In genomic region chr13:34700155-34700554, GRCh38 we compare ENCODE assay signal across 29 cellular contexts.
"Had no signal": no experiment of that assay in that cellular context is flagged by ENCODE, and none has a peak within 500 bp of the region (broad histone marks: within the 10 kb centered on the region; RNA-seq: fewer than 3 reads in every experiment).

No MANE protein-coding gene starts in this region.

- H3K27me3 ChIP-seq: body of pancreas, cardiac muscle cell, colonic mucosa, esophagus muscularis mucosa, gastroesophageal sphincter, heart right ventricle had no signal

- H3K36me3 Mint-ChIP-seq: activated naive CD4-positive, alpha-beta T cell treated with anti-CD3 and anti-CD28 coated beads, Interleukin-2, amount 10 ng/mL, durations not matched to agents 7 days and 5 days; activated naive CD4-positive, alpha-beta T cell treated with anti-CD3 and anti-CD28 coated beads, Interleukin-2, amount 50 U/mL, for 72 hours; activated naive CD8-positive, alpha-beta T cell treated with anti-CD3 and anti-CD28 coated beads, Interleukin-2, amount 10 ng/mL, durations not matched to agents 7 days and 5 days had no signal

- ATAC-seq: activated CD4-positive, alpha-beta T cell treated with anti-CD3 and anti-CD28 coated beads for 36 hours; activated naive CD4-positive, alpha-beta T cell treated with anti-CD3 and anti-CD28 coated beads, Interleukin-2, amount 50 U/mL, for 72 hours; activated T-cell treated with anti-CD3 and anti-CD28 coated beads, Interleukin-2, amount 50 U/mL, for 72 hours; body of pancreas; gastroesophageal sphincter; heart right ventricle had no signal

- H3K27ac Mint-ChIP-seq: activated CD4-positive, alpha-beta memory T cell treated with anti-CD3 and anti-CD28 coated beads, Interleukin-2, amount 10 ng/mL, durations not matched to agents 7 days and 5 days; activated CD4-positive, alpha-beta T cell treated with anti-CD3 and anti-CD28 coated beads for 36 hours; activated CD4-positive, alpha-beta T cell treated with anti-CD3 and anti-CD28 coated beads, Interleukin-2, amount 10 ng/mL, durations not matched to agents 24 days and 14 days; activated naive CD4-positive, alpha-beta T cell treated with anti-CD3 and anti-CD28 coated beads, Interleukin-2, amount 10 ng/mL, durations not matched to agents 7 days and 5 days; activated naive CD4-positive, alpha-beta T cell treated with anti-CD3 and anti-CD28 coated beads, Interleukin-2, amount 50 U/mL, for 72 hours; activated naive CD8-positive, alpha-beta T cell treated with anti-CD3 and anti-CD28 coated beads, Interleukin-2, amount 10 ng/mL, durations not matched to agents 7 days and 5 days; activated T-cell treated with anti-CD3 and anti-CD28 coated beads, Interleukin-2, amount 50 U/mL, for 24 hours; activated T-cell treated with anti-CD3 and anti-CD28 coated beads, Interleukin-2, amount 50 U/mL, for 72 hours had no signal

- DNase-seq: activated CD4-positive, alpha-beta memory T cell treated with anti-CD3 and anti-CD28 coated beads, Interleukin-2, amount 10 ng/mL, durations not matched to agents 7 days and 5 days; activated CD4-positive, alpha-beta T cell treated with anti-CD3 and anti-CD28 coated beads for 36 hours; activated CD4-positive, alpha-beta T cell treated with anti-CD3 and anti-CD28 coated beads, Interleukin-2, amount 10 ng/mL, durations not matched to agents 24 days and 14 days; activated CD4-positive, alpha-beta T cell treated with anti-CD3 and anti-CD28 coated beads, Interleukin-2, amount 50 U/mL, for 4 hours; activated CD4-positive, CD25-positive, alpha-beta regulatory T cell; activated CD4-positive, CD25-positive, alpha-beta regulatory T cell treated with anti-CD3 and anti-CD28 coated beads, Interleukin-2, amount 50 U/mL, for 72 hours; activated CD8-positive, alpha-beta memory T cell treated with anti-CD3 and anti-CD28 coated beads, Interleukin-2, amount 50 U/mL, for 48 hours; activated gamma-delta T cell; activated naive CD4-positive, alpha-beta T cell; activated naive CD4-positive, alpha-beta T cell treated with anti-CD3 and anti-CD28 coated beads, Interleukin-2, amount 10 ng/mL, durations not matched to agents 7 days and 5 days; activated naive CD8-positive, alpha-beta T cell treated with anti-CD3 and anti-CD28 coated beads, Interleukin-2, amount 10 ng/mL, durations not matched to agents 7 days and 5 days; activated T-cell treated with anti-CD3 and anti-CD28 coated beads for 4 hours; activated T-cell treated with anti-CD3 and anti-CD28 coated beads, Interleukin-2, amount 50 U/mL, for 24 hours; activated T-cell treated with anti-CD3 and anti-CD28 coated beads, Interleukin-2, amount 50 U/mL, for 72 hours; amniotic stem cell; aorta; body of pancreas; central memory CD4-positive, alpha-beta T cell; cerebellar nuclear complex; colonic mucosa; effector CD8-positive, alpha-beta T cell; erythroblast; foreskin melanocyte; heart right ventricle; T-helper 2 cell had no signal

- H3K36me3 ChIP-seq: cardiac muscle cell, colonic mucosa, esophagus muscularis mucosa, gastroesophageal sphincter, heart right ventricle had no signal

- H3K4me3 Mint-ChIP-seq: activated CD4-positive, alpha-beta memory T cell treated with anti-CD3 and anti-CD28 coated beads, Interleukin-2, amount 10 ng/mL, durations not matched to agents 7 days and 5 days; activated CD4-positive, alpha-beta T cell treated with anti-CD3 and anti-CD28 coated beads for 36 hours; activated CD4-positive, alpha-beta T cell treated with anti-CD3 and anti-CD28 coated beads, Interleukin-2, amount 10 ng/mL, durations not matched to agents 24 days and 14 days; activated naive CD4-positive, alpha-beta T cell treated with anti-CD3 and anti-CD28 coated beads, Interleukin-2, amount 10 ng/mL, durations not matched to agents 7 days and 5 days; activated naive CD8-positive, alpha-beta T cell treated with anti-CD3 and anti-CD28 coated beads, Interleukin-2, amount 10 ng/mL, durations not matched to agents 7 days and 5 days; activated T-cell treated with anti-CD3 and anti-CD28 coated beads, Interleukin-2, amount 50 U/mL, for 24 hours; activated T-cell treated with anti-CD3 and anti-CD28 coated beads, Interleukin-2, amount 50 U/mL, for 72 hours had no signal

- H3K27ac ChIP-seq: body of pancreas, cardiac muscle cell, colonic mucosa, esophagus muscularis mucosa, gastroesophageal sphincter, heart right ventricle had no signal

- H3K27me3 Mint-ChIP-seq: activated CD4-positive, alpha-beta memory T cell treated with anti-CD3 and anti-CD28 coated beads, Interleukin-2, amount 10 ng/mL, durations not matched to agents 7 days and 5 days; activated CD4-positive, alpha-beta T cell treated with anti-CD3 and anti-CD28 coated beads for 36 hours; activated CD4-positive, alpha-beta T cell treated with anti-CD3 and anti-CD28 coated beads, Interleukin-2, amount 10 ng/mL, durations not matched to agents 24 days and 14 days; activated naive CD4-positive, alpha-beta T cell treated with anti-CD3 and anti-CD28 coated beads, Interleukin-2, amount 10 ng/mL, durations not matched to agents 7 days and 5 days; activated naive CD8-positive, alpha-beta T cell treated with anti-CD3 and anti-CD28 coated beads, Interleukin-2, amount 10 ng/mL, durations not matched to agents 7 days and 5 days; activated T-cell treated with anti-CD3 and anti-CD28 coated beads, Interleukin-2, amount 50 U/mL, for 24 hours had no signal

- H3K4me1 ChIP-seq: body of pancreas, colonic mucosa, esophagus muscularis mucosa, gastroesophageal sphincter had no signal

- H3K9me3 ChIP-seq: body of pancreas, colonic mucosa, esophagus muscularis mucosa, gastroesophageal sphincter, heart right ventricle had no signal

- H3K4me1 Mint-ChIP-seq: activated CD4-positive, alpha-beta memory T cell treated with anti-CD3 and anti-CD28 coated beads, Interleukin-2, amount 10 ng/mL, durations not matched to agents 7 days and 5 days; activated CD4-positive, alpha-beta T cell treated with anti-CD3 and anti-CD28 coated beads for 36 hours; activated CD4-positive, alpha-beta T cell treated with anti-CD3 and anti-CD28 coated beads, Interleukin-2, amount 10 ng/mL, durations not matched to agents 24 days and 14 days; activated naive CD4-positive, alpha-beta T cell treated with anti-CD3 and anti-CD28 coated beads, Interleukin-2, amount 10 ng/mL, durations not matched to agents 7 days and 5 days; activated naive CD8-positive, alpha-beta T cell treated with anti-CD3 and anti-CD28 coated beads, Interleukin-2, amount 10 ng/mL, durations not matched to agents 7 days and 5 days had no signal

- H3K9me3 Mint-ChIP-seq: activated CD4-positive, alpha-beta T cell treated with anti-CD3 and anti-CD28 coated beads, Interleukin-2, amount 10 ng/mL, durations not matched to agents 24 days and 14 days; activated naive CD8-positive, alpha-beta T cell treated with anti-CD3 and anti-CD28 coated beads, Interleukin-2, amount 10 ng/mL, durations not matched to agents 7 days and 5 days; activated T-cell treated with anti-CD3 and anti-CD28 coated beads, Interleukin-2, amount 50 U/mL, for 24 hours had no signal

- H3K4me3 ChIP-seq: body of pancreas, cardiac muscle cell, colonic mucosa, esophagus muscularis mucosa, gastroesophageal sphincter, heart right ventricle had no signal
